In genomic region chr4:955931-956381, GRCh38 we compare ENCODE assay signal across 21 cellular contexts. TPM values are rescaled to one million over a fixed set of nuclear protein-coding genes. Genes with fewer than 3 reads are reported as not detected.
"Had no signal": no experiment of that assay in that cellular context is flagged by ENCODE, and none has a peak within 500 bp of the region (broad histone marks: within the 10 kb centered on the region; RNA-seq: fewer than 3 reads in every experiment).

No MANE protein-coding gene starts in this region.

- ATAC-seq: activated naive CD8-positive, alpha-beta T cell treated with anti-CD3 and anti-CD28 coated beads, Interleukin-2, amount 50 U/mL, for 24 hours; heart left ventricle; stimulated activated effector memory CD8-positive, alpha-beta T cell treated with anti-CD3 and anti-CD28 coated beads, Interleukin-12 subunit alpha, Interleukin-12 subunit beta, amount 100 ng/mL, for 72 hours had no signal

- H3K4me3 ChIP-seq: coronary artery, heart left ventricle, stomach, testis had no signal

- H3K27me3 ChIP-seq: brain microvascular endothelial cell, heart left ventricle, stomach, testis had no signal

- H3K9me3 ChIP-seq: heart left ventricle, stomach, testis had no signal

- DNase-seq: activated CD4-positive, alpha-beta memory T cell treated with anti-CD3 and anti-CD28 coated beads for 36 hours; activated CD4-positive, alpha-beta T cell treated with anti-CD3 and anti-CD28 coated beads for 4 hours; activated naive CD4-positive, alpha-beta T cell treated with anti-CD3 and anti-CD28 coated beads, Interleukin-2, amount 10 ng/mL, durations not matched to agents 7 days and 5 days; activated naive CD8-positive, alpha-beta T cell treated with anti-CD3 and anti-CD28 coated beads, Interleukin-2, amount 50 U/mL, for 24 hours; activated T-cell treated with anti-CD3 and anti-CD28 coated beads for 4 hours; anterior cingulate cortex; brain microvascular endothelial cell; kidney glomerular epithelial cell; mesendoderm; nucleus accumbens; retina; small intestine; stimulated activated CD4-positive, alpha-beta T cell treated with anti-CD3 and anti-CD28 coated beads, Interleukin-4, amount 100 ng/mL, for 24 hours; stomach; SW 1271; T-helper 2 cell; testis had no signal

- H3K27ac ChIP-seq: brain microvascular endothelial cell, coronary artery, heart left ventricle, stomach, testis, VCaP had no signal

- H3K4me1 ChIP-seq: heart left ventricle, stomach, testis had no signal

RNA-seq across cellular contexts. Expression of gene SLC26A1, which starts 37.2 kb away (rescaled TPM):
- total RNA-seq: activated CD4-positive, alpha-beta memory T cell treated with anti-CD3 and anti-CD28 coated beads for 36 hours had no signal
